In the genomic region with DNA sequence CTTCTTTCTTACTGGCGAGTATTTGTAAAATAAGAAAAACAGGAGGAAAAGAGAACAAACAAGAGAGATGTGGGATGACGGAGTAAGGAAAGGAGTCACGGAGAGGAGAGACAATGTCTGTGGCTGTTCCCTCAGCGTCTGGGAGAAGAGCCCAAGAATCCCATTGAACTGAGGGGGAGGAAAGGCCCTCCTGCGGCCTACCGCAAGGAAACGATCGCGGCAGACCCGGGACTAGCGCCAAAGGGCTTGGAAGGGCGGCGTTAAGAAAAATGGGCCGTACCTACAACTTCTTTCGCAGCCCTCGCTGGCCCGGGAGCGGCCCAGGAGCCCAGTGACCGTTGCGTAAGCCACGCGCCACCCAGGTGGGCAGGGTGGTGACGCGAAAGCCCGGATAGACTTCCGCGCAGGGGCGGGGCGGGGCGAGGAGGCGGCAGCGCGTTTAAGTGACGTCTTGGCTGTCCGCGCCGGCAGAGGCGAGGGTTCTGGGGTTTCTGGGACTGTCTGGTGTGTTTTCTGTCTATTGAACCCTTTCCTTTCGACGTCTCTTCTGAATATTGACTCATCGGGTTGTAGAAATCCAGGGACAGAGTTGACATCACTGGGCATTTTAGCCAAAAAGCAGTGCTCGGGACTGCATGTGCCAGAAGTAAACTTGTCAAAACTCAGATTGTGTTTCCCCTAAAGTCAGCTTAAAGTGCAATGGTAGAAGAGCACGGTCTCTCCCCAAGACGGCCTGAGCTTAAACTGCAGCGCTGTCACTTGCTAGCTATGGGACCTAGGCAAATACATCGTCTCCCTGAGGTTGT, we compare ENCODE assay signal across 8 cellular contexts. TPM values are rescaled to one million over a fixed set of nuclear protein-coding genes. Genes with fewer than 3 reads are reported as not detected.
DNase-seq lines count a peak whose midpoint lies in the region; ATAC-seq and TF ChIP-seq lines count a peak whose summit lies in the region.

A gene with protein sequence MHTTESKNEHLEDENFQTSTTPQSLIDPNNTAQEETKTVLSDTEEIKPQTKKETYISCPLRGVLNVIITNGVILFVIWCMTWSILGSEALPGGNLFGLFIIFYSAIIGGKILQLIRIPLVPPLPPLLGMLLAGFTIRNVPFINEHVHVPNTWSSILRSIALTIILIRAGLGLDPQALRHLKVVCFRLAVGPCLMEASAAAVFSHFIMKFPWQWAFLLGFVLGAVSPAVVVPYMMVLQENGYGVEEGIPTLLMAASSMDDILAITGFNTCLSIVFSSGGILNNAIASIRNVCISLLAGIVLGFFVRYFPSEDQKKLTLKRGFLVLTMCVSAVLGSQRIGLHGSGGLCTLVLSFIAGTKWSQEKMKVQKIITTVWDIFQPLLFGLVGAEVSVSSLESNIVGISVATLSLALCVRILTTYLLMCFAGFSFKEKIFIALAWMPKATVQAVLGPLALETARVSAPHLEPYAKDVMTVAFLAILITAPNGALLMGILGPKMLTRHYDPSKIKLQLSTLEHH (minus strand): TSS at position 387 of the 806 bp plus-strand sequence. CDS start 27,994 bp downstream, outside the sequence.

- no peak for TF ChIP-seq CTCF in GM12865 (IDR thresholded peaks at IDR 0.05; ENCODE audit: insufficient read depth, low read depth, low read length, missing control alignments)

- peak; percentile 95 for DNase-seq in GM12865 (ENCODE audit: low read depth)
- peak; percentile 71 for DNase-seq in NCI-H1092 treated with DMSO at 0.1 percent for 48 hours (lab: John Stamatoyannopoulos, UW)
- DNase-seq in T-helper 17 cell, result peak; percentile 88
- DNase-seq in left ventricle myocardium superior, result peak; percentile 96
- DNase-seq in putamen (ENCODE audit: low spot score), result peak; percentile 82
- DNase-seq in aorta, result peak; percentile 97 to 99

- peak within 1 kb of the TSS; percentile 93 for H3K27ac ChIP-seq in angular gyrus (ENCODE audit: low read depth, low read length)
- peak within 1 kb of the TSS; percentile 84 to 98 for H3K27ac ChIP-seq in aorta (ENCODE audit: low read depth in 1 of 2, low read length in 2 of 2)

- H3K27me3 ChIP-seq in aorta (ENCODE audit: control insufficient read depth in 1 of 2, insufficient read depth in 2 of 2, low read length in 1 of 2), result no peaks in the 10 kb centered on the region

- H3K9me3 ChIP-seq in T-helper 17 cell (ENCODE audit: control insufficient read depth, low read length, poor library complexity, severe bottlenecking) (no peaks in the 10 kb centered on the region), aorta (ENCODE audit: control insufficient read depth, low read length) (no peaks in the 10 kb centered on the region)

- ATAC-seq in HG02610 (IDR thresholded peaks at IDR 0.05; ENCODE audit: unreplicated experiment), result peak; percentile 98
- ATAC-seq in T-helper 17 cell, result peak; percentile 97
- ATAC-seq in left ventricle myocardium superior, result peak; percentile 100
- peak; percentile 99 for ATAC-seq in aorta (ENCODE audit: low FRiP score)

- intact Hi-C loops in left ventricle myocardium superior (cut with micrococcal nuclease), result no loop called here
- intact Hi-C loops in aorta (cut with DNase I), result loop anchor here (5.0 to 10.0 kb wide), 4 partner anchors 58 to 675 kb away; a partner anchor contains a TSS

- no peaks in the 10 kb centered on the region for H3K36me3 Mint-ChIP-seq in T-helper 17 cell (ENCODE audit: low read depth)

- WGBS in aorta, 2 donors, result 1 to 4% methylated on average over 45 to 46 of the region's 46 CpGs

- peaks cover 14% of the 10 kb centered on the region for H3K4me1 Mint-ChIP-seq in T-helper 17 cell

- H3K4me3 Mint-ChIP-seq in T-helper 17 cell, result peak within 1 kb of the TSS; percentile 94

- peak within 1 kb of the TSS; percentile 98 for H3K27ac Mint-ChIP-seq in T-helper 17 cell

- no peaks in the 10 kb centered on the region for H3K27me3 Mint-ChIP-seq in T-helper 17 cell

- H3K36me3 ChIP-seq in aorta (ENCODE audit: control insufficient read depth in 1 of 2, insufficient read depth in 2 of 2, low read length in 1 of 2), result no peaks in the 10 kb centered on the region

- peak within 1 kb of the TSS; percentile 97 for H3K4me3 ChIP-seq in GM12865 (ENCODE audit: low read depth, low read length)
- H3K4me3 ChIP-seq in aorta (ENCODE audit: low read length in 2 of 2), result peak within 1 kb of the TSS; percentile 30 to 86

- H3K4me1 ChIP-seq in aorta (ENCODE audit: control insufficient read depth in 1 of 2, insufficient read depth in 2 of 2, low read length in 2 of 2), result no peaks in the 10 kb centered on the region

RNA-seq across cellular contexts. Expression of the gene that starts here (rescaled TPM):
- total RNA-seq in T-helper 17 cell, result 1 to 10 TPM; 1.4 to 4.6 TPM
- 0.20 TPM for total RNA-seq in left ventricle myocardium superior
- 1 to 10 TPM; 1.6 TPM for total RNA-seq in aorta
- polyA plus RNA-seq in aorta, result under 1 TPM in 1 of 2 donors, not detected in 1; 0.13 TPM

Comparison
In these comparisons a context has a peak if more than half of its experiments do, and no peak if none do; other contexts are left out.
1. Peak in every context shown above with its lines: DNase-seq, ATAC-seq, H3K4me3 ChIP-seq and H3K27ac ChIP-seq.
2. Peak in DNase-seq and ATAC-seq in left ventricle myocardium superior; RNA of the gene not detected or under 1 TPM.